In genomic region chr15:73457334-73457733, GRCh38 we compare ENCODE assay signal across 24 cellular contexts. TPM values are rescaled to one million over a fixed set of nuclear protein-coding genes. Genes with fewer than 3 reads are reported as not detected.
"Had no signal": no experiment of that assay in that cellular context is flagged by ENCODE, and none has a peak within 500 bp of the region (broad histone marks: within the 10 kb centered on the region; RNA-seq: fewer than 3 reads in every experiment).

No MANE protein-coding gene starts in this region.

- H3K4me1 ChIP-seq: SJSA1 had no signal

- H3K9me3 ChIP-seq: SJSA1 had no signal

- H3K4me3 ChIP-seq: SJSA1, SK-N-MC had no signal

- H3K27ac ChIP-seq: SJSA1, SK-N-MC had no signal

- DNase-seq: KBM-7, MV-4-11, NCI-H1048, NCI-H1105, NCI-H1417, NCI-H1436 treated with DMSO at 0.1 percent for 48 hours, NCI-H1694, NCI-H187 treated with DMSO at 0.1 percent for 48 hours, NCI-H2029 treated with DMSO at 0.1 percent for 48 hours, NCI-H2171, NCI-H226, NCI-H446, NCI-H510A, NCI-H524 treated with DMSO at 0.1 percent for 48 hours, NCI-H69, NCI-H774, Right ventricle myocardium superior, RPMI8226, SIG-M5 had no signal

- H3K36me3 ChIP-seq: SJSA1 had no signal

RNA-seq across cellular contexts. Expression of gene REC114, which starts 14.4 kb away (rescaled TPM):
- total RNA-seq: HT-29, LHCN-M2, MCF 10A, SJSA1 had no signal
